9 cellular contexts compared by ENCODE assay signal in the genomic region with DNA sequence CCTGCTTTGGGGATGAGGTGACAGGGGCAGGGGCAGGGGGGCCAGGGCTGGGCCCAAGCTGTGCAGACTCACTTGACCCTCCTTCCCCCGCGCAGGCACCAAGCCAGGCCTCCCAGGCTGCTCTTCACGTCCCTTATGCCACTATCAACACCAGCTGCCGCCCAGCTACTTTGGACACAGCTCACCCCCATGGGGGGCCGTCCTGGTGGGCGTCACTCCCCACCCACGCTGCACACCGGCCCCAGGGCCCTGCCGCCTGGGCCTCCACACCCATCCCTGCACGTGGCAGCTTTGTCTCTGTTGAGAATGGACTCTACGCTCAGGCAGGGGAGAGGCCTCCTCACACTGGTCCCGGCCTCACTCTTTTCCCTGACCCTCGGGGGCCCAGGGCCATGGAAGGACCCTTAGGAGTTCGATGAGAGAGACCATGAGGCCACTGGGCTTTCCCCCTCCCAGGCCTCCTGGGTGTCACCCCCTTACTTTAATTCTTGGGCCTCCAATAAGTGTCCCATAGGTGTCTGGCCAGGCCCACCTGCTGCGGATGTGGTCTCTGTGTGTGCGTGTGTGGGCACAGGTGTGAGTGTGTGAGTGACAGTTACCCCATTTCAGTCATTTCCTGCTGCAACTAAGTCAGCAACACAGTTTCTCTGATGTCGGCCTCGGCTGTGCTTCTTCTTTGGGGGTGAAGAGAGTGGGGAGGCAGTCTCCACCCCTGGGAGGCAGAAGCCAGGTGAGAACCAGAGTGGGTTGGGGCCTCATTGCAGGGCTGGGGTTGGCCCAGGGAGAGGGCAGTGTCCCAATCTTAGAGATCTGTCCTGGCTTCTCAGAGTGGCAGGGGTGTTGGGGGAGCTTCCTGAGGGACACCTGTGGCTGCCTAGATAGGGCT. TPM values are rescaled to one million over a fixed set of nuclear protein-coding genes. Genes with fewer than 3 reads are reported as not detected.
DNase-seq lines count a peak whose midpoint lies in the region; ATAC-seq and TF ChIP-seq lines count a peak whose summit lies in the region.
"Had no signal": no experiment of that assay in that cellular context is flagged by ENCODE, and none has a peak within 500 bp of the region (broad histone marks: within the 10 kb centered on the region; RNA-seq: fewer than 3 reads in every experiment).

No MANE protein-coding gene starts in this region.

- TF ChIP-seq CTCF in ovary (IDR thresholded peaks at IDR 0.05) = no peak

- intact Hi-C loops in ovary (cut with DNase I) = loop anchor here in 1 of 4 donors (5.0 kb wide), 1 partner anchor 89 kb away; no protein-coding TSS in a partner anchor

- TF ChIP-seq EP300 in ovary (IDR thresholded peaks at IDR 0.05) = no peak

- TF ChIP-seq POLR2A in GM19193 (IDR thresholded peaks at IDR 0.05; ENCODE audit: extremely low read depth, insufficient read depth, insufficient read length) = peak; percentile 75
- TF ChIP-seq POLR2A in ovary (IDR thresholded peaks at IDR 0.05) = no peak

- H3K9me3 Mint-ChIP-seq in activated T-cell treated with anti-CD3 and anti-CD28 coated beads, Interleukin-2, amount 50 U/mL, for 4 hours = no peaks in the 10 kb centered on the region

- in situ Hi-C loops in HAP-1 (cut with MboI; ENCODE audit: low sequenced_read_pairs) = no loop called here

- no peaks in the 10 kb centered on the region for H3K27me3 Mint-ChIP-seq in activated T-cell treated with anti-CD3 and anti-CD28 coated beads, Interleukin-2, amount 50 U/mL, for 4 hours (ENCODE audit: low read depth)

- peak overlapping the region; percentile 93 for H3K4me3 Mint-ChIP-seq in activated T-cell treated with anti-CD3 and anti-CD28 coated beads, Interleukin-2, amount 50 U/mL, for 4 hours

- H3K4me1 ChIP-seq in ovary (ENCODE audit: insufficient read depth) = no peaks in the 10 kb centered on the region
- no peaks in the 10 kb centered on the region for H3K4me1 ChIP-seq in HAP-1

- ATAC-seq in HG03432 (IDR thresholded peaks at IDR 0.05; ENCODE audit: unreplicated experiment) (peak; percentile 51), GM18519 (IDR thresholded peaks at IDR 0.05; ENCODE audit: low FRiP score, unreplicated experiment) (no peak)
- ATAC-seq in activated T-cell treated with anti-CD3 and anti-CD28 coated beads, Interleukin-2, amount 50 U/mL, for 4 hours = peak; percentile 61 to 66

- H3K4me1 Mint-ChIP-seq in activated T-cell treated with anti-CD3 and anti-CD28 coated beads, Interleukin-2, amount 50 U/mL, for 4 hours (ENCODE audit: low read depth) = peaks cover 67% of the 10 kb centered on the region

- H3K4me3 ChIP-seq in ovary (no peak overlapping the region), HAP-1 (no peak overlapping the region)

- peaks cover 15% of the 10 kb centered on the region for H3K36me3 Mint-ChIP-seq in activated T-cell treated with anti-CD3 and anti-CD28 coated beads, Interleukin-2, amount 50 U/mL, for 4 hours (ENCODE audit: insufficient read depth)

- WGBS in ovary, 3 donors = 76 to 78% (median 76%) methylated on average over 18 of the region's 18 CpGs

- H3K27ac ChIP-seq in ovary = no peak overlapping the region

- peak; percentile 64 for DNase-seq in activated T-cell treated with anti-CD3 and anti-CD28 coated beads, Interleukin-2, amount 50 U/mL, for 4 hours
- DNase-seq in stimulated activated CD4-positive, alpha-beta T cell treated with anti-CD3 and anti-CD28 coated beads, Interleukin-12 subunit alpha, Interleukin-12 subunit beta, amount 100 ng/mL, for 48 hours (ENCODE audit: low read depth in 2 of 3, low spot score in 1 of 3) = peak; percentile 51 to 67 (median 67)
- no peak for DNase-seq in ovary
- no peak for DNase-seq in HK-2 (ENCODE audit: unreplicated experiment)
- DNase-seq in HAP-1 (ENCODE audit: low spot score in 2 of 2) = no peak

- H3K9me3 ChIP-seq in ovary (no peaks in the 10 kb centered on the region), HAP-1 (no peaks in the 10 kb centered on the region)

- H3K27me3 ChIP-seq in ovary (no peaks in the 10 kb centered on the region), HAP-1 (ENCODE audit: low read depth) (no peaks in the 10 kb centered on the region)

- no peaks in the 10 kb centered on the region for H3K36me3 ChIP-seq in ovary
- H3K36me3 ChIP-seq in HAP-1 (replicated peaks) = no peaks in the 10 kb centered on the region

RNA-seq across cellular contexts. Expression of a gene that starts 1.3 kb away (rescaled TPM):
- 10 to 100 TPM; 21.9 to 37.1 (median 27.8) TPM for total RNA-seq in activated T-cell treated with anti-CD3 and anti-CD28 coated beads, Interleukin-2, amount 50 U/mL, for 4 hours
- total RNA-seq in ovary = 1 to 10 TPM in 1 of 7 donors, under 1 TPM in 4, not detected in 2; 0.25 to 1.7 (median 0.48) TPM
- under 1 TPM; 0.12 to 0.21 TPM for polyA plus RNA-seq in ovary
- total RNA-seq: LHCN-M2 had no signal

RNA-seq across cellular contexts. Expression of a gene that starts 43.4 kb away (rescaled TPM):
- total RNA-seq in activated T-cell treated with anti-CD3 and anti-CD28 coated beads, Interleukin-2, amount 50 U/mL, for 4 hours = 1 to 10 TPM; 3.3 to 5.8 (median 3.9) TPM
- 1 to 10 TPM in 4 of 7 donors, under 1 TPM in 3; 0.66 to 2.8 (median 1.7) TPM for total RNA-seq in ovary
- polyA plus RNA-seq in ovary = 1 to 10 TPM; 1.9 to 3.2 TPM

RNA-seq across cellular contexts. Expression of a gene that starts 43.9 kb away (rescaled TPM):
- 1 to 10 TPM; 3.5 to 4.2 (median 4.1) TPM for total RNA-seq in activated T-cell treated with anti-CD3 and anti-CD28 coated beads, Interleukin-2, amount 50 U/mL, for 4 hours
- 1 to 10 TPM; 2.0 to 5.6 (median 3.1) TPM for total RNA-seq in ovary
- 1 to 10 TPM in 1 of 2 donors, under 1 TPM in 1; 0.25 to 2.9 TPM for polyA plus RNA-seq in ovary

RNA-seq across cellular contexts. Expression of a gene that starts 52.7 kb away (rescaled TPM):
- 1 to 10 TPM in 1 of 3 donors, under 1 TPM in 2; 0.33 to 1.2 (median 0.40) TPM for total RNA-seq in activated T-cell treated with anti-CD3 and anti-CD28 coated beads, Interleukin-2, amount 50 U/mL, for 4 hours
- total RNA-seq in ovary = 10 to 100 TPM in 2 of 7 donors, 1 to 10 TPM in 5; 3.1 to 16.3 (median 7.4) TPM
- polyA plus RNA-seq in ovary = 10 to 100 TPM in 1 of 2 donors, 1 to 10 TPM in 1; 4.3 to 10.6 TPM

Comparison
In these comparisons a context has a peak if more than half of its experiments do, and no peak if none do; other contexts are left out.
1. DNase-seq: peak in activated T-cell treated with anti-CD3 and anti-CD28 coated beads, Interleukin-2, amount 50 U/mL, for 4 hours (single experiment) and stimulated activated CD4-positive, alpha-beta T cell treated with anti-CD3 and anti-CD28 coated beads, Interleukin-12 subunit alpha, Interleukin-12 subunit beta, amount 100 ng/mL, for 48 hours (3 of 3); none in ovary (0 of 5), HK-2 (single experiment) and HAP-1 (0 of 2).
2. RNA of a gene that starts 1.3 kb away (total RNA-seq): 21.9 to 37.1 TPM in activated T-cell treated with anti-CD3 and anti-CD28 coated beads, Interleukin-2, amount 50 U/mL, for 4 hours; 0.25 to 1.7 TPM in ovary; every median in the first group is over 4 times any median in the second.